ENCODE assay signal across 19 cellular contexts in genomic region chr9:4861145-4861544, GRCh38.
"Had no signal": no experiment of that assay in that cellular context is flagged by ENCODE, and none has a peak within 500 bp of the region (broad histone marks: within the 10 kb centered on the region; RNA-seq: fewer than 3 reads in every experiment).

No MANE protein-coding gene starts in this region.

- H3K4me3 ChIP-seq: colonic mucosa, lower lobe of right lung, prostate gland, right atrium auricular region, sigmoid colon had no signal

- ATAC-seq: left ventricle myocardium superior; lower lobe of right lung; naive thymus-derived CD8-positive, alpha-beta T cell; stimulated activated effector memory CD8-positive, alpha-beta T cell treated with anti-CD3 and anti-CD28 coated beads, Interleukin-12 subunit alpha, Interleukin-12 subunit beta, amount 100 ng/mL, for 72 hours; stimulated activated naive CD8-positive, alpha-beta T cell treated with anti-CD3 and anti-CD28 coated beads, Interleukin-15, Interleukin-2, amounts not matched to agents 100 U/mL and 50 U/mL, for 24 hours had no signal

- H3K36me3 ChIP-seq: colonic mucosa, prostate gland had no signal

- FAIRE-seq: frontal cortex, keratinocyte, urothelium cell line had no signal

- H3K9me3 ChIP-seq: colonic mucosa, lower lobe of right lung, prostate gland, right atrium auricular region, sigmoid colon had no signal

- H3K27me3 ChIP-seq: colonic mucosa, right atrium auricular region, sigmoid colon had no signal

- DNase-seq: colonic mucosa; effector CD8-positive, alpha-beta T cell; endodermal cell; left ventricle myocardium superior; lower lobe of right lung; naive thymus-derived CD8-positive, alpha-beta T cell; nephron progenitor cell; nucleus accumbens; sigmoid colon; stimulated activated CD4-positive, alpha-beta T cell treated with anti-CD3 and anti-CD28 coated beads, Interleukin-2, amount 100 ng/mL, for 24 hours; stimulated activated CD4-positive, alpha-beta T cell treated with anti-CD3 and anti-CD28 coated beads, Interleukin-4, amount 100 ng/mL, for 24 hours; stimulated activated naive CD8-positive, alpha-beta T cell treated with anti-CD3 and anti-CD28 coated beads, Interleukin-15, Interleukin-2, amounts not matched to agents 100 U/mL and 50 U/mL, for 24 hours; substantia nigra had no signal

- H3K4me1 ChIP-seq: colonic mucosa, lower lobe of right lung, prostate gland, sigmoid colon had no signal

- H3K27ac ChIP-seq: colonic mucosa, lower lobe of right lung, prostate gland, right atrium auricular region, sigmoid colon had no signal
